In the genomic region with DNA sequence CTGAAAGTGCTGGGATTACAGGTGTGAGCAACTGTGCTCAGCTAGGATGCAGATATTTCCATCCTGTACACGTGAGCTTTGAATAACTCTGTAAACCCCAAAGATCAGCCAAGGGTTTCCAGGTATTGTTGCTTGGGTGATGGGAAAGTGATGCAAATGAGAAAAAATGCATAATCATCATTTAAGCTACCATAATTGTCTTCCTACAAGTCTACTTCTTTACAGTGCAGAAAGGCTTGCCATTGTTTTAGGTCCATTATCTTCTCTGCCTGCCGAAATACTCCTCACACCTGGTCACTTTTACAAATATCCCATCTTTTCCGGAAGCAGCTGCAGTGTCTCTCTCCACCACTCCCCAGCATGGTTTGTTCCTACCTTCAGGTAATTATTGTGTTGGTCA, we compare ENCODE assay signal across 22 cellular contexts.
"Had no signal": no experiment of that assay in that cellular context is flagged by ENCODE, and none has a peak within 500 bp of the region (broad histone marks: within the 10 kb centered on the region; RNA-seq: fewer than 3 reads in every experiment).

No MANE protein-coding gene starts in this region.

- H3K27ac ChIP-seq: breast epithelium, epithelial cell of prostate, left ventricle myocardium inferior, spleen, uterus, VCaP had no signal

- H3K4me3 Mint-ChIP-seq: activated T-cell treated with anti-CD3 and anti-CD28 coated beads, Interleukin-2, amount 50 U/mL, for 72 hours; endodermal cell; nephron; type B pancreatic cell had no signal

- DNase-seq: activated CD4-positive, alpha-beta T cell treated with anti-CD3 and anti-CD28 coated beads for 4 hours; activated CD4-positive, alpha-beta T cell treated with anti-CD3 and anti-CD28 coated beads, Interleukin-2, amount 50 U/mL, for 4 hours; activated naive CD4-positive, alpha-beta T cell; activated T-cell treated with anti-CD3 and anti-CD28 coated beads for 4 hours; activated T-cell treated with anti-CD3 and anti-CD28 coated beads, Interleukin-2, amount 50 U/mL, for 72 hours; central memory CD4-positive, alpha-beta T cell; endodermal cell; islet precursor cell; left ventricle myocardium inferior; posterior cingulate gyrus; right cardiac atrium; spleen; stimulated activated naive CD8-positive, alpha-beta T cell treated with anti-CD3 and anti-CD28 coated beads, Interleukin-15, Interleukin-2, amounts not matched to agents 100 U/mL and 50 U/mL, for 24 hours; T-helper 9 cell; uterus had no signal

- H3K27me3 Mint-ChIP-seq: type B pancreatic cell had no signal

- H3K36me3 ChIP-seq: breast epithelium, spleen, uterus had no signal

- H3K27me3 ChIP-seq: breast epithelium, spleen, uterus had no signal

- H3K9me3 ChIP-seq: breast epithelium, spleen, uterus had no signal

- H3K4me1 ChIP-seq: breast epithelium, uterus had no signal

- ATAC-seq: activated naive CD4-positive, alpha-beta T cell treated with anti-CD3 and anti-CD28 coated beads, Interleukin-2, amount 50 U/mL, for 72 hours; activated T-cell treated with anti-CD3 and anti-CD28 coated beads, Interleukin-2, amount 50 U/mL, for 72 hours; right cardiac atrium; stimulated activated naive CD8-positive, alpha-beta T cell treated with anti-CD3 and anti-CD28 coated beads, Interleukin-15, Interleukin-2, amounts not matched to agents 100 U/mL and 50 U/mL, for 24 hours had no signal

- H3K9me3 Mint-ChIP-seq: activated T-cell treated with anti-CD3 and anti-CD28 coated beads, Interleukin-2, amount 50 U/mL, for 72 hours; endodermal cell; nephron had no signal

- H3K27ac Mint-ChIP-seq: activated naive CD4-positive, alpha-beta T cell treated with anti-CD3 and anti-CD28 coated beads, Interleukin-2, amount 50 U/mL, for 72 hours; activated T-cell treated with anti-CD3 and anti-CD28 coated beads, Interleukin-2, amount 50 U/mL, for 72 hours; endodermal cell; nephron; type B pancreatic cell had no signal

- H3K4me3 ChIP-seq: breast epithelium, left ventricle myocardium inferior, lung, spleen, uterus had no signal

- H3K36me3 Mint-ChIP-seq: activated naive CD4-positive, alpha-beta T cell treated with anti-CD3 and anti-CD28 coated beads, Interleukin-2, amount 50 U/mL, for 72 hours had no signal
